Comparison of ENCODE assay signal across 19 cellular contexts in the genomic region with DNA sequence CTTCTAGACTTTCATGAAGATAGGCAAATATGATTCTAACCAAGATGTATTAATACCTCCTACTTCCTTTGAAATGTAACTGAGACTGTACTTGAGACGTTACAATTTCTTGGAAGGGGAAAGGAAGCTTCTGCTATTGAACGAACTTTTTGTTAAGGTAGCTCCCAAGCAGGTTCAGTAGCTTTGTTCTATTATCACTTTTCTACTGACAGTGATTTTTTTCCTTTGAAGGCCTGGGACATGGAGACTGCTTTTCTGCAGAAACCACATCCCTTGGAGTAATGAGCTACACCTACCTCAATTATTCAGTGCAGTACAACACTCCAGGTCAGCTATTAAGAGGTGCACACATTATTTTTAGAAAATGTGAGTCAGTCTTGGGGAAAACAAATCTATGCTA. TPM values are rescaled to one million over a fixed set of nuclear protein-coding genes. Genes with fewer than 3 reads are reported as not detected.
"Had no signal": no experiment of that assay in that cellular context is flagged by ENCODE, and none has a peak within 500 bp of the region (broad histone marks: within the 10 kb centered on the region; RNA-seq: fewer than 3 reads in every experiment).

No MANE protein-coding gene starts in this region.

- H3K27ac Mint-ChIP-seq: activated B cell treated with CpG ODN at 0.5 μM for 24 hours; activated CD4-positive, alpha-beta T cell treated with anti-CD3 and anti-CD28 coated beads, Interleukin-2, amount 10 ng/mL, durations not matched to agents 24 days and 14 days; activated naive CD4-positive, alpha-beta T cell treated with anti-CD3 and anti-CD28 coated beads, Interleukin-2, amount 50 U/mL, for 72 hours; brain; mesothelial cell of epicardium; nephron progenitor cell had no signal

- H3K4me1 Mint-ChIP-seq: activated B cell treated with CpG ODN at 0.5 μM for 24 hours, brain, nephron progenitor cell had no signal

- H3K36me3 Mint-ChIP-seq: brain, mesothelial cell of epicardium had no signal

- H3K27me3 ChIP-seq: stomach, vagina had no signal

- H3K27ac ChIP-seq: stomach, vagina had no signal

- H3K4me3 Mint-ChIP-seq: activated B cell treated with CpG ODN at 0.5 μM for 24 hours; activated CD4-positive, alpha-beta T cell treated with anti-CD3 and anti-CD28 coated beads, Interleukin-2, amount 10 ng/mL, durations not matched to agents 24 days and 14 days; brain; mesothelial cell of epicardium; nephron progenitor cell had no signal

- H3K4me1 ChIP-seq: stomach, vagina had no signal

- H3K27me3 Mint-ChIP-seq: activated B cell treated with CpG ODN at 0.5 μM for 24 hours had no signal

- H3K9me3 Mint-ChIP-seq: activated B cell treated with CpG ODN at 0.5 μM for 24 hours, brain, mesothelial cell of epicardium, nephron progenitor cell had no signal

- DNase-seq: activated B cell treated with CpG ODN at 0.5 μM for 24 hours; activated CD4-positive, alpha-beta T cell treated with anti-CD3 and anti-CD28 coated beads, Interleukin-2, amount 10 ng/mL, durations not matched to agents 24 days and 14 days; activated effector memory CD4-positive, alpha-beta T cell treated with anti-CD3 and anti-CD28 coated beads, Interleukin-2, amount 50 U/mL, for 16 hours; activated T-cell treated with anti-CD3 and anti-CD28 coated beads, Interleukin-2, amount 50 U/mL, for 1 hour; central memory CD4-positive, alpha-beta T cell; erythroblast; hypothalamus; islet precursor cell; nephron progenitor cell; occipital lobe; posterior cingulate gyrus; stimulated activated CD4-positive, alpha-beta T cell treated with anti-CD3 and anti-CD28 coated beads, Interleukin-2, amount 100 ng/mL, for 24 hours; stomach; trophoblast cell had no signal

RNA-seq across cellular contexts. Expression of a gene that starts 56.3 kb away (rescaled TPM):
- total RNA-seq: SK-MEL-5 had no signal
